In genomic region chr9:83714316-83714715, GRCh38 we compare ENCODE assay signal across 1 cellular context.
TF ChIP-seq lines count a peak whose summit lies in the region.

No MANE protein-coding gene starts in this region.

TF ChIP-seq in SK-N-SH treated with all-trans-retinoic acid at 6 μM for 48 hours, 23 proteins besides CTCF, POLR2A, EP300 and RAD21 (continued from another document):
- no peak for TF ChIP-seq ZFP3 (CRISPR knock-in tag; IDR thresholded peaks at IDR 0.05)
- TF ChIP-seq GLIS3 (CRISPR knock-in tag; IDR thresholded peaks at IDR 0.05): no peak
- no peak for TF ChIP-seq TSHZ2 (CRISPR knock-in tag; IDR thresholded peaks at IDR 0.05)
- TF ChIP-seq ZC3H10 (CRISPR knock-in tag; IDR thresholded peaks at IDR 0.05): no peak
- TF ChIP-seq ISL1 (CRISPR knock-in tag; IDR thresholded peaks at IDR 0.05): no peak
- no peak for TF ChIP-seq CSRNP3 (CRISPR knock-in tag; IDR thresholded peaks at IDR 0.05)
- TF ChIP-seq CREB5 (CRISPR knock-in tag; IDR thresholded peaks at IDR 0.05; ENCODE audit: low read depth): no peak
